Comparison of ENCODE assay signal across 24 cellular contexts in genomic region chr11:35242843-35243242, GRCh38.
A peak's percentile ranks its signal among the peaks of the same experiment; 100 is the strongest.
DNase-seq lines count a peak whose midpoint lies in the region; ATAC-seq, FAIRE-seq and TF ChIP-seq lines count a peak whose summit lies in the region.
"Had no signal": no experiment of that assay in that cellular context is flagged by ENCODE, and none has a peak within 500 bp of the region (broad histone marks: within the 10 kb centered on the region; RNA-seq: fewer than 3 reads in every experiment).

No MANE protein-coding gene starts in this region.

- CTCF ChIA-PET in activated CD8-positive, alpha-beta T cell treated with anti-CD3 and anti-CD28 coated beads for 36 hours (lab: Charles Lee), result interaction anchor here (1.0 to 1.2 kb wide), 3 partner anchors 11 to 102 kb away, joined by 3 to 4 read pairs (median 3); no protein-coding TSS in a partner anchor

- in situ Hi-C loops in ACHN (cut with HindIII; ENCODE audit: low pct_ligation_motif_present, low pct_unique_long_range_greater_than_20kb, low sequenced_read_pairs), result no loop called here

- H3K36me3 Mint-ChIP-seq in CD4-positive, CD25-positive, alpha-beta regulatory T cell, result peaks cover 4% of the 10 kb centered on the region
- peaks cover 5% of the 10 kb centered on the region for H3K36me3 Mint-ChIP-seq in activated CD8-positive, alpha-beta T cell treated with anti-CD3 and anti-CD28 coated beads for 36 hours (ENCODE audit: low read depth)
- no peaks in the 10 kb centered on the region for H3K36me3 Mint-ChIP-seq in endodermal cell (ENCODE audit: low read depth)
- H3K36me3 Mint-ChIP-seq: CD14-positive monocyte had no signal

- H3K9me3 Mint-ChIP-seq in CD4-positive, CD25-positive, alpha-beta regulatory T cell, result peaks cover 0 to 6% (median 0%) of the 10 kb centered on the region in 7 donors
- H3K9me3 Mint-ChIP-seq in activated CD8-positive, alpha-beta T cell treated with anti-CD3 and anti-CD28 coated beads for 36 hours, result peaks cover 4% of the 10 kb centered on the region
- no peaks in the 10 kb centered on the region for H3K9me3 Mint-ChIP-seq in endodermal cell

- TF ChIP-seq POLR2A in GM12892 (IDR thresholded peaks at IDR 0.05; ENCODE audit: low read depth, low read length), result no peak

- intact Hi-C loops in activated CD8-positive, alpha-beta T cell treated with anti-CD3 and anti-CD28 coated beads for 36 hours (cut with micrococcal nuclease), result loop anchor here (5.0 kb wide), 1 partner anchor 149 kb away; no protein-coding TSS in a partner anchor

- no peak overlapping the region for H3K27ac ChIP-seq in CD4-positive, CD25-positive, alpha-beta regulatory T cell (ENCODE audit: insufficient read depth, low read length, poor library complexity, severe bottlenecking)
- H3K27ac ChIP-seq in muscle layer of duodenum (ENCODE audit: low read length), result peak overlapping the region; percentile 1
- H3K27ac ChIP-seq in endodermal cell (ENCODE audit: low read depth, low read length), result no peak overlapping the region
- H3K27ac ChIP-seq: heart left ventricle, parathyroid adenoma, testis had no signal

- no peak for TF ChIP-seq CTCF in activated CD8-positive, alpha-beta T cell treated with anti-CD3 and anti-CD28 coated beads for 36 hours (IDR thresholded peaks at IDR 0.05)
- no peak for TF ChIP-seq CTCF in endodermal cell (conservative IDR thresholded peaks at IDR 0.05)

- H3K9me3 ChIP-seq in CD4-positive, CD25-positive, alpha-beta regulatory T cell (ENCODE audit: control insufficient read depth in 2 of 2, low read length in 2 of 2), result no peaks in the 10 kb centered on the region
- H3K9me3 ChIP-seq in muscle layer of duodenum (ENCODE audit: control insufficient read depth in 1 of 2, low read length in 2 of 2) (no peaks in the 10 kb centered on the region), endodermal cell (ENCODE audit: control insufficient read depth, low read length) (peaks cover 4% of the 10 kb centered on the region)
- H3K9me3 ChIP-seq: heart left ventricle, MG63, testis, uterus had no signal

- POLR2A ChIA-PET in activated CD8-positive, alpha-beta T cell treated with anti-CD3 and anti-CD28 coated beads for 36 hours (lab: Charles Lee), result interaction anchor here (0.6 to 1.4 kb wide), 5 partner anchors 10 to 287 kb away, joined by 3 to 4 read pairs (median 3); no protein-coding TSS in a partner anchor

- no peak for ATAC-seq in CD4-positive, CD25-positive, alpha-beta regulatory T cell (ENCODE audit: low read depth in 2 of 2)
- peak; percentile 27 for ATAC-seq in activated CD8-positive, alpha-beta T cell treated with anti-CD3 and anti-CD28 coated beads for 36 hours
- ATAC-seq: activated CD8-positive, alpha-beta memory T cell treated with anti-CD3 and anti-CD28 coated beads, Interleukin-2, amount 10 ng/mL, durations not matched to agents 7 days and 5 days; HCT116; heart left ventricle; left lobe of liver; sciatic nerve had no signal

- H3K27me3 Mint-ChIP-seq in CD4-positive, CD25-positive, alpha-beta regulatory T cell, result peaks cover 5% of the 10 kb centered on the region
- H3K27me3 Mint-ChIP-seq in activated CD8-positive, alpha-beta T cell treated with anti-CD3 and anti-CD28 coated beads for 36 hours, result no peaks in the 10 kb centered on the region
- peaks cover 2% of the 10 kb centered on the region for H3K27me3 Mint-ChIP-seq in endodermal cell (ENCODE audit: insufficient read depth)

- peak; percentile 5 for FAIRE-seq in GM12892 (lab: Jason Lieb, UNC)
- FAIRE-seq: TTC549 had no signal

- peak overlapping the region; percentile 57 to 96 (median 79) for H3K27ac Mint-ChIP-seq in CD4-positive, CD25-positive, alpha-beta regulatory T cell
- H3K27ac Mint-ChIP-seq in activated CD8-positive, alpha-beta T cell treated with anti-CD3 and anti-CD28 coated beads for 36 hours, result peak overlapping the region; percentile 65
- no peak overlapping the region for H3K27ac Mint-ChIP-seq in endodermal cell
- H3K27ac Mint-ChIP-seq: activated CD8-positive, alpha-beta memory T cell treated with anti-CD3 and anti-CD28 coated beads, Interleukin-2, amount 10 ng/mL, durations not matched to agents 7 days and 5 days; CD14-positive monocyte; nephron had no signal

- no peaks in the 10 kb centered on the region for H3K27me3 ChIP-seq in CD4-positive, CD25-positive, alpha-beta regulatory T cell (ENCODE audit: control insufficient read depth, insufficient read depth, low read length)
- H3K27me3 ChIP-seq in muscle layer of duodenum (ENCODE audit: low read depth, low read length) (no peaks in the 10 kb centered on the region), endodermal cell (ENCODE audit: control insufficient read depth, insufficient read depth, low read length, poor library complexity, severe bottlenecking) (no peaks in the 10 kb centered on the region)
- H3K27me3 ChIP-seq: heart left ventricle, MG63, testis, uterus had no signal

- H3K4me1 ChIP-seq in CD4-positive, CD25-positive, alpha-beta regulatory T cell (ENCODE audit: control insufficient read depth, insufficient read depth, low read length, poor library complexity, severe bottlenecking), result peaks cover 28% of the 10 kb centered on the region
- no peaks in the 10 kb centered on the region for H3K4me1 ChIP-seq in muscle layer of duodenum (ENCODE audit: control insufficient read depth in 1 of 2, insufficient read depth in 2 of 2, low read length in 2 of 2)
- H3K4me1 ChIP-seq in endodermal cell (ENCODE audit: control insufficient read depth, insufficient read depth, low read length), result no peaks in the 10 kb centered on the region
- H3K4me1 ChIP-seq: testis had no signal

- H3K36me3 ChIP-seq in CD4-positive, CD25-positive, alpha-beta regulatory T cell (ENCODE audit: control insufficient read depth, insufficient read depth, low read length), result no peaks in the 10 kb centered on the region
- H3K36me3 ChIP-seq in muscle layer of duodenum (ENCODE audit: control insufficient read depth in 1 of 2, insufficient read depth in 2 of 2, low read length in 2 of 2) (no peaks in the 10 kb centered on the region), endodermal cell (ENCODE audit: control insufficient read depth, insufficient read depth, low read length) (no peaks in the 10 kb centered on the region)
- H3K36me3 ChIP-seq: heart left ventricle, MG63, uterus had no signal

- peak overlapping the region; percentile 8 for H3K4me3 ChIP-seq in CD4-positive, CD25-positive, alpha-beta regulatory T cell (ENCODE audit: low read depth, low read length)
- H3K4me3 ChIP-seq in muscle layer of duodenum (ENCODE audit: low read depth in 1 of 2, low read length in 2 of 2) (no peak overlapping the region), endodermal cell (ENCODE audit: low read length) (no peak overlapping the region)
- H3K4me3 ChIP-seq: heart left ventricle, MG63, testis, uterus had no signal

- H3K9ac ChIP-seq in endodermal cell (ENCODE audit: extremely low read depth, low read length, poor library complexity, severe bottlenecking), result no peak overlapping the region
- H3K9ac ChIP-seq: parathyroid adenoma had no signal

- DNase-seq in CD4-positive, CD25-positive, alpha-beta regulatory T cell, result no peak
- DNase-seq in GM12892 (ENCODE audit: insufficient read length) (no peak), ACHN (no peak), activated gamma-delta T cell (lab: John Stamatoyannopoulos, UW) (no peak), endodermal cell (no peak)
- no peak for DNase-seq in activated CD8-positive, alpha-beta T cell treated with anti-CD3 and anti-CD28 coated beads for 36 hours
- DNase-seq in stimulated activated CD4-positive, alpha-beta T cell treated with anti-CD3 and anti-CD28 coated beads, Interleukin-12 subunit alpha, Interleukin-12 subunit beta, amount 100 ng/mL, for 4 hours, result no peak
- DNase-seq: activated CD8-positive, alpha-beta memory T cell treated with anti-CD3 and anti-CD28 coated beads, Interleukin-2, amount 10 ng/mL, durations not matched to agents 7 days and 5 days; heart left ventricle; mesendoderm; MG63; NCI-H1436; NCI-H2107; NCI-H510A; testis; uterus had no signal

- WGBS in endodermal cell (ENCODE audit: insufficient coverage in 1 of 2, insufficient read length in 1 of 2), 2 experiments, result 94 to 98% methylated on average over 2 of the region's 2 CpGs

- peaks cover 27 to 71% (median 51%) of the 10 kb centered on the region in 4 donors for H3K4me1 Mint-ChIP-seq in CD4-positive, CD25-positive, alpha-beta regulatory T cell
- peaks cover 85% of the 10 kb centered on the region for H3K4me1 Mint-ChIP-seq in activated CD8-positive, alpha-beta T cell treated with anti-CD3 and anti-CD28 coated beads for 36 hours (ENCODE audit: low read depth)
- peaks cover 12% of the 10 kb centered on the region for H3K4me1 Mint-ChIP-seq in endodermal cell

- H3K4me3 Mint-ChIP-seq in CD4-positive, CD25-positive, alpha-beta regulatory T cell, result peak overlapping the region; percentile 17 to 60 (median 36)
- H3K4me3 Mint-ChIP-seq in activated CD8-positive, alpha-beta T cell treated with anti-CD3 and anti-CD28 coated beads for 36 hours, result no peak overlapping the region
- no peak overlapping the region for H3K4me3 Mint-ChIP-seq in endodermal cell
- H3K4me3 Mint-ChIP-seq: activated CD8-positive, alpha-beta memory T cell treated with anti-CD3 and anti-CD28 coated beads, Interleukin-2, amount 10 ng/mL, durations not matched to agents 7 days and 5 days; CD14-positive monocyte; nephron had no signal

Comparison
In these comparisons a context has a peak if more than half of its experiments do, and no peak if none do; other contexts are left out.
1. H3K4me3 Mint-ChIP-seq: peak in CD4-positive, CD25-positive, alpha-beta regulatory T cell (4 of 4); none in activated CD8-positive, alpha-beta T cell treated with anti-CD3 and anti-CD28 coated beads for 36 hours (single experiment) and endodermal cell (single experiment).